ENCODE assay signal across 1 cellular context in the genomic region with DNA sequence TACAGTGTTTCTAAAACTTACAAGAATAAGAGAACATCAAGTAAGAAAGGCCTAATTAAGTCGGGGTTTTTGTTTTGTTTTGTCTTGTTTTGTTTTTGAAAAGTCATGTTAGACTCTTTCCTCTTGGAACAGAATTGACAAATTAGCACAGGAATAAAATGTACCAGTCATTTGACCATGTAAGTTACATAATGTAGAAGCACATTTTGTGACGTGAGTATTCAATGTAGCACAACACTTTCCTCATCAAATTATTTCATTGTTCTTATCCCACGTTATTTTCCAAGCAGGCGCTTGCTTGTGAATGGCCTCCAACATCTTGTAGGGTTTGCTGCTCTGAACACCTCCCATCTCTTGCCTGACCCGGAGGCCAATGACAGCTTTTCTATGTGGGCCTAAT.
TF ChIP-seq lines count a peak whose summit lies in the region.

No MANE protein-coding gene starts in this region.

TF ChIP-seq in endothelial cell of umbilical vein, 7 proteins besides CTCF, POLR2A, EP300 and RAD21 (continued from another document):
- TF ChIP-seq, protein P1, sequence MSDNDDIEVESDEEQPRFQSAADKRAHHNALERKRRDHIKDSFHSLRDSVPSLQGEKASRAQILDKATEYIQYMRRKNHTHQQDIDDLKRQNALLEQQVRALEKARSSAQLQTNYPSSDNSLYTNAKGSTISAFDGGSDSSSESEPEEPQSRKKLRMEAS (IDR thresholded peaks at IDR 0.05; ENCODE audit: insufficient read depth, insufficient read length), result no peak
- TF ChIP-seq FOS (IDR thresholded peaks at IDR 0.05; ENCODE audit: borderline replicate concordance, insufficient read depth, low read length), result no peak
